In the genomic region with DNA sequence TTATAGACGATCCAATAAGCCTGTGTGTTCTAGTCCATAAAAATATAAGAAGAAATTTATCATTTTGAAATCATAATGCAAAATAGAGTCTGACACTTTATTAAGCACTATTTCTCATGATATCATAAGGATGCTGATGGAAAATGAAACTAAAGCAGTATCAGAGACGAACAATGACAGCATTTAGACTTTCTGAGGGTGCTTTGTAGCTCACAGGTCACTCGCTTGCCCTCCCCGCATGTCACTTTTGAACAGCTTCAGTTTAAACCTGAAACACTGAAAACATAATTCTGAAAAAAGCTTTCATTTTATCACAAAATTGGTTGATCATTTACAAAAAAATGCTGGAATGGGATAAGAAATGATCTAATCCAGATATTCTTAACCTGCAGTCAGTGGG, we compare ENCODE assay signal across 18 cellular contexts.
A peak's percentile ranks its signal among the peaks of the same experiment; 100 is the strongest.
DNase-seq lines count a peak whose midpoint lies in the region; ATAC-seq and TF ChIP-seq lines count a peak whose summit lies in the region.
"Had no signal": no experiment of that assay in that cellular context is flagged by ENCODE, and none has a peak within 500 bp of the region (broad histone marks: within the 10 kb centered on the region; RNA-seq: fewer than 3 reads in every experiment).

No MANE protein-coding gene starts in this region.

- H3K36me3 ChIP-seq in BLaER1 treated with 17β-estradiol and CSF1 and Interleukin-3, amounts not matched to agents 10 nM and 100 nM = peaks cover 0 to 79% (median 29%) of the 10 kb centered on the region in 11 experiments; a peak in 13 of 22 replicates
- H3K36me3 ChIP-seq in fibroblast of lung (ENCODE audit: control insufficient read depth, insufficient read depth, low read length) = no peaks in the 10 kb centered on the region
- H3K36me3 ChIP-seq: vagina had no signal

- H3K9ac ChIP-seq in BLaER1 treated with 17β-estradiol and CSF1 and Interleukin-3, amounts not matched to agents 10 nM and 100 nM = peak overlapping the region in 7 of 11 experiments; percentile 6 to 33 (median 23); a peak in 5 of 22 replicates
- no peak overlapping the region for H3K9ac ChIP-seq in fibroblast of lung (ENCODE audit: insufficient read depth, low read length)

- H3K4me3 ChIP-seq in BLaER1 treated with 17β-estradiol and CSF1 and Interleukin-3, amounts not matched to agents 10 nM and 100 nM = no peak overlapping the region
- no peak overlapping the region for H3K4me3 ChIP-seq in fibroblast of lung (replicated peaks in 1 of 4; ENCODE audit: control extremely low read depth in 1 of 4, insufficient read depth in 1 of 4, low read depth in 3 of 4, low read length in 4 of 4)
- H3K4me3 ChIP-seq: vagina had no signal

- H4K20me1 ChIP-seq in BLaER1 treated with 17β-estradiol and CSF1 and Interleukin-3, amounts not matched to agents 10 nM and 100 nM = peaks cover 0 to 91% (median 5%) of the 10 kb centered on the region in 11 experiments; a peak in 13 of 22 replicates
- no peaks in the 10 kb centered on the region for H4K20me1 ChIP-seq in fibroblast of lung (ENCODE audit: control insufficient read depth, extremely low read depth, insufficient read depth, low read length)

- H3K9me3 ChIP-seq in BLaER1 treated with 17β-estradiol and CSF1 and Interleukin-3, amounts not matched to agents 10 nM and 100 nM (replicated peaks in 1 of 11) = no peaks in the 10 kb centered on the region
- no peaks in the 10 kb centered on the region for H3K9me3 ChIP-seq in fibroblast of lung (ENCODE audit: control insufficient read depth, insufficient read depth, low read depth, low read length)
- H3K9me3 ChIP-seq: vagina had no signal

- ATAC-seq in GM19025 (IDR thresholded peaks at IDR 0.05; ENCODE audit: low read depth, unreplicated experiment) = peak; percentile 31
- ATAC-seq in HG03378 (IDR thresholded peaks at IDR 0.05; ENCODE audit: unreplicated experiment) = peak; percentile 39
- no peak for ATAC-seq in GM21526 (IDR thresholded peaks at IDR 0.05; ENCODE audit: low FRiP score, unreplicated experiment)

- DNase-seq in fibroblast of lung (ENCODE audit: low read depth in 2 of 2) (no peak), 8988T (no peak), middle frontal gyrus (ENCODE audit: extremely low spot score, low spot score) (no peak)
- no peak for DNase-seq in stimulated activated naive CD4-positive, alpha-beta T cell treated with Interleukin-2 at 50 U/mL for 16 hours (lab: John Stamatoyannopoulos, UW)
- DNase-seq: activated CD4-positive, alpha-beta T cell treated with anti-CD3 and anti-CD28 coated beads for 4 hours; activated T-cell treated with anti-CD3 and anti-CD28 coated beads, Interleukin-2, amount 50 U/mL, for 24 hours; cerebellar nuclear complex; DMS 273 treated with DMSO at 0.1 percent for 48 hours; H7; NCI-H187 treated with DMSO at 0.1 percent for 48 hours; NCI-H526; nucleus accumbens; stimulated activated naive CD4-positive, alpha-beta T cell had no signal

- peak overlapping the region; percentile 34 to 73 (median 64) for H3K4me2 ChIP-seq in BLaER1 treated with 17β-estradiol and CSF1 and Interleukin-3, amounts not matched to agents 10 nM and 100 nM
- peak overlapping the region; percentile 54 for H3K4me2 ChIP-seq in fibroblast of lung (ENCODE audit: extremely low read depth, insufficient read depth, low read length)

- H3K79me2 ChIP-seq in fibroblast of lung (ENCODE audit: control insufficient read depth, insufficient read depth, low read length) = no peaks in the 10 kb centered on the region

- no peak overlapping the region for H2AFZ ChIP-seq in fibroblast of lung (ENCODE audit: low read length)

- H3K27me3 ChIP-seq in BLaER1 treated with 17β-estradiol and CSF1 and Interleukin-3, amounts not matched to agents 10 nM and 100 nM = no peaks in the 10 kb centered on the region
- H3K27me3 ChIP-seq in fibroblast of lung (ENCODE audit: control insufficient read depth, insufficient read depth, low read length) = no peaks in the 10 kb centered on the region
- H3K27me3 ChIP-seq: vagina had no signal

- no peak for TF ChIP-seq CTCF in fibroblast of lung (conservative IDR thresholded peaks at IDR 0.05 in 1 of 2, IDR thresholded peaks at IDR 0.05 in 1 of 2; ENCODE audit: low read depth in 1 of 2, low read length in 2 of 2)

- H3K27ac ChIP-seq in BLaER1 treated with 17β-estradiol and CSF1 and Interleukin-3, amounts not matched to agents 10 nM and 100 nM = peak overlapping the region in 8 of 11 experiments; percentile 25 to 68 (median 42); a peak in 16 of 22 replicates
- H3K27ac ChIP-seq in fibroblast of lung (ENCODE audit: insufficient read depth, low read length) = no peak overlapping the region
- H3K27ac ChIP-seq: vagina had no signal

- H3K4me1 ChIP-seq in BLaER1 treated with 17β-estradiol and CSF1 and Interleukin-3, amounts not matched to agents 10 nM and 100 nM = peaks cover 67 to 92% (median 91%) of the 10 kb centered on the region in 10 experiments
- H3K4me1 ChIP-seq in fibroblast of lung (ENCODE audit: control insufficient read depth, extremely low read depth, insufficient read depth, low read length) = no peaks in the 10 kb centered on the region
